In genomic region chr18:74806073-74806472, GRCh38 we compare ENCODE assay signal across 1 cellular context.
TF ChIP-seq lines count a peak whose summit lies in the region.

No MANE protein-coding gene starts in this region.

TF ChIP-seq in GM12878, 131 proteins besides CTCF, POLR2A, EP300 and RAD21 (continued from another document):
- TF ChIP-seq, protein P1, sequence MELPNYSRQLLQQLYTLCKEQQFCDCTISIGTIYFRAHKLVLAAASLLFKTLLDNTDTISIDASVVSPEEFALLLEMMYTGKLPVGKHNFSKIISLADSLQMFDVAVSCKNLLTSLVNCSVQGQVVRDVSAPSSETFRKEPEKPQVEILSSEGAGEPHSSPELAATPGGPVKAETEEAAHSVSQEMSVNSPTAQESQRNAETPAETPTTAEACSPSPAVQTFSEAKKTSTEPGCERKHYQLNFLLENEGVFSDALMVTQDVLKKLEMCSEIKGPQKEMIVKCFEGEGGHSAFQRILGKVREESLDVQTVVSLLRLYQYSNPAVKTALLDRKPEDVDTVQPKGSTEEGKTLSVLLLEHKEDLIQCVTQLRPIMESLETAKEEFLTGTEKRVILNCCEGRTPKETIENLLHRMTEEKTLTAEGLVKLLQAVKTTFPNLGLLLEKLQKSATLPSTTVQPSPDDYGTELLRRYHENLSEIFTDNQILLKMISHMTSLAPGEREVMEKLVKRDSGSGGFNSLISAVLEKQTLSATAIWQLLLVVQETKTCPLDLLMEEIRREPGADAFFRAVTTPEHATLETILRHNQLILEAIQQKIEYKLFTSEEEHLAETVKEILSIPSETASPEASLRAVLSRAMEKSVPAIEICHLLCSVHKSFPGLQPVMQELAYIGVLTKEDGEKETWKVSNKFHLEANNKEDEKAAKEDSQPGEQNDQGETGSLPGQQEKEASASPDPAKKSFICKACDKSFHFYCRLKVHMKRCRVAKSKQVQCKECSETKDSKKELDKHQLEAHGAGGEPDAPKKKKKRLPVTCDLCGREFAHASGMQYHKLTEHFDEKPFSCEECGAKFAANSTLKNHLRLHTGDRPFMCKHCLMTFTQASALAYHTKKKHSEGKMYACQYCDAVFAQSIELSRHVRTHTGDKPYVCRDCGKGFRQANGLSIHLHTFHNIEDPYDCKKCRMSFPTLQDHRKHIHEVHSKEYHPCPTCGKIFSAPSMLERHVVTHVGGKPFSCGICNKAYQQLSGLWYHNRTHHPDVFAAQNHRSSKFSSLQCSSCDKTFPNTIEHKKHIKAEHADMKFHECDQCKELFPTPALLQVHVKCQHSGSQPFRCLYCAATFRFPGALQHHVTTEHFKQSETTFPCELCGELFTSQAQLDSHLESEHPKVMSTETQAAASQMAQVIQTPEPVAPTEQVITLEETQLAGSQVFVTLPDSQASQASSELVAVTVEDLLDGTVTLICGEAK (IDR thresholded peaks at IDR 0.05; ENCODE audit: borderline replicate concordance): no peak
- TF ChIP-seq RB1 (IDR thresholded peaks at IDR 0.05; ENCODE audit: borderline replicate concordance): no peak
- no peak for TF ChIP-seq MYC (IDR thresholded peaks at IDR 0.05; ENCODE audit: insufficient read depth, insufficient read length, insufficient replicate concordance, low read length, severe bottlenecking)
- no peak for TF ChIP-seq EED (IDR thresholded peaks at IDR 0.05; ENCODE audit: low read depth)
- no peak for TF ChIP-seq SUPT20H (IDR thresholded peaks at IDR 0.05; ENCODE audit: borderline replicate concordance, control insufficient read depth, low read depth, low read length)
- no peak for TF ChIP-seq BCL11A (IDR thresholded peaks at IDR 0.05; ENCODE audit: low read depth, low read length)
- TF ChIP-seq EGR1 (IDR thresholded peaks at IDR 0.05; ENCODE audit: borderline replicate concordance in 1 of 2, low read depth in 2 of 2, low read length in 2 of 2): no peak
- TF ChIP-seq SUZ12 (IDR thresholded peaks at IDR 0.05; ENCODE audit: unreplicated experiment): no peak
- TF ChIP-seq ZBTB11 (CRISPR knock-in tag; IDR thresholded peaks at IDR 0.05): no peak
- no peak for TF ChIP-seq CBFB (IDR thresholded peaks at IDR 0.05; ENCODE audit: low read depth)
- no peak for TF ChIP-seq E2F4 (IDR thresholded peaks at IDR 0.05; ENCODE audit: low read depth, low read length)
- no peak for TF ChIP-seq TBL1XR1 (IDR thresholded peaks at IDR 0.05; ENCODE audit: low read depth, low read length)
- no peak for TF ChIP-seq POLR2AphosphoS2 (IDR thresholded peaks at IDR 0.05; ENCODE audit: low read depth, low read length)
- no peak for TF ChIP-seq ATF3 (IDR thresholded peaks at IDR 0.05; ENCODE audit: borderline replicate concordance, extremely low read depth, low read depth, low read length)
- no peak for TF ChIP-seq SREBF1 (IDR thresholded peaks at IDR 0.05; ENCODE audit: low read length)
- TF ChIP-seq CREB1 (IDR thresholded peaks at IDR 0.05; ENCODE audit: low read depth): no peak
- no peak for TF ChIP-seq NR2C2 (IDR thresholded peaks at IDR 0.05; ENCODE audit: borderline replicate concordance, control insufficient read depth, insufficient read length, low read depth)
TF ChIP-seq in GM12878: peak in this region for 0.
